ENCODE assay signal across 22 cellular contexts in the genomic region with DNA sequence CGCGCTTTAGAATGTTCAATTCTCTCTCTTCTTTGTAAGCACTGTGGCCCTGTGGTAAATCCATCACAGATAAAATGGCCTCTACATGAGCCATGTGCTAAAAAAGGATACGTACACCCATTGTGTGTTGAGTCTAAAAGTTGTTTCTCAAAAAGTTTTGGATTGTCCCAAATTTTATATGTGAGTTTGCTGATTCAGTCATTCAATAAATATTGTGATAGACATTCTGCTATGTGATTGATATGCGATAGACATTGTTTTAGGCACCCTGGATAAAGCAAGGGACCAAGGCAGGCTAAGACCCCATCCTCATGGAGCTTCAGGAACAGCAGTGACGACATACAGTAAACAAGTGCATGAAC. TPM values are rescaled to one million over a fixed set of nuclear protein-coding genes. Genes with fewer than 3 reads are reported as not detected.
A peak's percentile ranks its signal among the peaks of the same experiment; 100 is the strongest.
DNase-seq lines count a peak whose midpoint lies in the region; ATAC-seq and TF ChIP-seq lines count a peak whose summit lies in the region.
"Had no signal": no experiment of that assay in that cellular context is flagged by ENCODE, and none has a peak within 500 bp of the region (broad histone marks: within the 10 kb centered on the region; RNA-seq: fewer than 3 reads in every experiment).

No MANE protein-coding gene starts in this region.

- H3K36me3 ChIP-seq in breast epithelium (no peaks in the 10 kb centered on the region), fibroblast of lung (ENCODE audit: control insufficient read depth, insufficient read depth, low read length) (no peaks in the 10 kb centered on the region), rectal smooth muscle tissue (ENCODE audit: control insufficient read depth, insufficient read depth, low read length) (no peaks in the 10 kb centered on the region)
- H3K36me3 ChIP-seq: MG63 had no signal

- TF ChIP-seq CTCF in breast epithelium (IDR thresholded peaks at IDR 0.05) (no peak), MCF 10A (IDR thresholded peaks at IDR 0.05; ENCODE audit: unreplicated experiment) (no peak), fibroblast of lung (conservative IDR thresholded peaks at IDR 0.05 in 1 of 2, IDR thresholded peaks at IDR 0.05 in 1 of 2; ENCODE audit: low read depth in 1 of 2, low read length in 2 of 2) (no peak)

- CTCF ChIA-PET in MCF 10A (lab: Yijun Ruan, JAX), result interaction anchor here (0.5 to 4.6 kb wide), 12 partner anchors 9 to 281 kb away, joined by 3 to 39 read pairs (median 4); no protein-coding TSS in a partner anchor

- no peak overlapping the region for H3K27ac Mint-ChIP-seq in MCF 10A (ENCODE audit: low read depth, unreplicated experiment)
- H3K27ac Mint-ChIP-seq: activated T-helper 2 cell treated with anti-CD3 and anti-CD28 coated beads, Interferon-gamma antibody, Interleukin-2, Interleukin-4, amounts not matched to agents 10 μg/mL and 5 μg/mL and 100 μg/mL, durations not matched to agents 14 hours and 24 hours and 36 hours had no signal

- intact Hi-C loops in breast epithelium (cut with DNase I; ENCODE audit: low total_unique reads), result loop anchor here (10.0 kb wide), 1 partner anchor 278 kb away; a partner anchor contains a TSS
- intact Hi-C loops in MCF 10A (cut with micrococcal nuclease), result loop anchor here (1.0 kb wide), 3 partner anchors 70 to 280 kb away; no protein-coding TSS in a partner anchor

- ATAC-seq in SK-N-SH treated with all-trans-retinoic acid at 6 μM for 48 hours (no peak), GM19455 (IDR thresholded peaks at IDR 0.05; ENCODE audit: unreplicated experiment) (no peak)
- ATAC-seq: naive thymus-derived CD8-positive, alpha-beta T cell; stimulated activated naive CD8-positive, alpha-beta T cell treated with anti-CD3 and anti-CD28 coated beads, Interleukin-15, Interleukin-2, amounts not matched to agents 100 U/mL and 50 U/mL, for 24 hours had no signal

- peak overlapping the region; percentile 89 for H3K4me2 ChIP-seq in fibroblast of lung (ENCODE audit: extremely low read depth, insufficient read depth, low read length)

- TF ChIP-seq POLR2A in breast epithelium (IDR thresholded peaks at IDR 0.05), result no peak

- DNase-seq in breast epithelium (ENCODE audit: low spot score in 2 of 2), result no peak
- no peak for DNase-seq in MCF 10A (ENCODE audit: unreplicated experiment)
- DNase-seq in fibroblast of lung (ENCODE audit: low read depth in 2 of 2), result no peak
- DNase-seq in stimulated activated CD4-positive, alpha-beta T cell treated with anti-CD3 and anti-CD28 coated beads, Interleukin-4, amount 100 ng/mL, for 24 hours, result no peak
- DNase-seq in D341Med (ENCODE audit: low spot score), result no peak
- DNase-seq: activated CD4-positive, alpha-beta T cell treated with anti-CD3 and anti-CD28 coated beads for 48 hours; activated CD8-positive, alpha-beta memory T cell treated with anti-CD3 and anti-CD28 coated beads for 24 hours; activated naive CD4-positive, alpha-beta T cell treated with anti-CD3 and anti-CD28 coated beads, Interleukin-2, amount 50 U/mL, for 16 hours; activated T-cell treated with anti-CD3 and anti-CD28 coated beads for 4 hours; effector memory CD4-positive, alpha-beta T cell; GOT3; islet precursor cell; naive thymus-derived CD8-positive, alpha-beta T cell; occipital lobe had no signal

- no peaks in the 10 kb centered on the region for H3K9me3 Mint-ChIP-seq in MCF 10A (ENCODE audit: unreplicated experiment)

- no peaks in the 10 kb centered on the region for H3K79me2 ChIP-seq in fibroblast of lung (ENCODE audit: control insufficient read depth, insufficient read depth, low read length)

- POLR2A ChIA-PET in MCF 10A (lab: Yijun Ruan, JAX), result interaction anchor here (0.8 to 1.2 kb wide), 2 partner anchors 53 to 178 kb away, joined by 3 read pairs; no protein-coding TSS in a partner anchor

- no peaks in the 10 kb centered on the region for H4K20me1 ChIP-seq in fibroblast of lung (ENCODE audit: control insufficient read depth, extremely low read depth, insufficient read depth, low read length)

- BruUV-seq in MCF 10A (replicated peaks; lab: Mats Ljungman, UMichigan), result no TSS peak

- H3K4me3 ChIP-seq in breast epithelium (peak overlapping the region in 2 of 3 donors; percentile 27 to 53), fibroblast of lung (replicated peaks in 1 of 4; ENCODE audit: control extremely low read depth in 1 of 4, insufficient read depth in 1 of 4, low read depth in 3 of 4, low read length in 4 of 4) (no peak overlapping the region), rectal smooth muscle tissue (ENCODE audit: low read length) (peak overlapping the region; percentile 53)

- H3K9me3 ChIP-seq in breast epithelium (no peaks in the 10 kb centered on the region), fibroblast of lung (ENCODE audit: control insufficient read depth, insufficient read depth, low read depth, low read length) (no peaks in the 10 kb centered on the region)

- H3K4me3 Mint-ChIP-seq in MCF 10A (ENCODE audit: unreplicated experiment), result no peak overlapping the region

- no peaks in the 10 kb centered on the region for H3K36me3 Mint-ChIP-seq in MCF 10A (ENCODE audit: insufficient read depth, unreplicated experiment)
- H3K36me3 Mint-ChIP-seq: naive thymus-derived CD8-positive, alpha-beta T cell had no signal

- H2AFZ ChIP-seq in fibroblast of lung (ENCODE audit: low read length), result peak overlapping the region; percentile 40

- H3K4me1 ChIP-seq in breast epithelium, result no peaks in the 10 kb centered on the region
- peaks cover 2% of the 10 kb centered on the region for H3K4me1 ChIP-seq in fibroblast of lung (ENCODE audit: control insufficient read depth, extremely low read depth, insufficient read depth, low read length)
- H3K4me1 ChIP-seq in rectal smooth muscle tissue (ENCODE audit: control insufficient read depth, insufficient read depth, low read length), result no peaks in the 10 kb centered on the region

- H3K4me1 Mint-ChIP-seq in MCF 10A (ENCODE audit: insufficient read depth, unreplicated experiment), result peaks cover 6% of the 10 kb centered on the region

- H3K9ac ChIP-seq in fibroblast of lung (ENCODE audit: insufficient read depth, low read length) (no peak overlapping the region), rectal smooth muscle tissue (ENCODE audit: low read length) (peak overlapping the region; percentile 24)

- H3K27me3 Mint-ChIP-seq in MCF 10A (ENCODE audit: insufficient read depth, unreplicated experiment), result no peaks in the 10 kb centered on the region

- H3K27ac ChIP-seq in breast epithelium, result no peak overlapping the region
- H3K27ac ChIP-seq in fibroblast of lung (ENCODE audit: insufficient read depth, low read length), result no peak overlapping the region
- no peak overlapping the region for H3K27ac ChIP-seq in rectal smooth muscle tissue (ENCODE audit: low read depth, low read length)
- H3K27ac ChIP-seq: 22Rv1, skin epidermis had no signal

- H3K27me3 ChIP-seq in breast epithelium (no peaks in the 10 kb centered on the region), fibroblast of lung (ENCODE audit: control insufficient read depth, insufficient read depth, low read length) (no peaks in the 10 kb centered on the region), rectal smooth muscle tissue (ENCODE audit: control insufficient read depth, insufficient read depth, low read length) (no peaks in the 10 kb centered on the region)
- H3K27me3 ChIP-seq: MG63 had no signal

TF ChIP-seq in SK-N-SH treated with all-trans-retinoic acid at 6 μM for 48 hours, 23 proteins besides CTCF, POLR2A, EP300 and RAD21:
- TF ChIP-seq, protein P1, sequence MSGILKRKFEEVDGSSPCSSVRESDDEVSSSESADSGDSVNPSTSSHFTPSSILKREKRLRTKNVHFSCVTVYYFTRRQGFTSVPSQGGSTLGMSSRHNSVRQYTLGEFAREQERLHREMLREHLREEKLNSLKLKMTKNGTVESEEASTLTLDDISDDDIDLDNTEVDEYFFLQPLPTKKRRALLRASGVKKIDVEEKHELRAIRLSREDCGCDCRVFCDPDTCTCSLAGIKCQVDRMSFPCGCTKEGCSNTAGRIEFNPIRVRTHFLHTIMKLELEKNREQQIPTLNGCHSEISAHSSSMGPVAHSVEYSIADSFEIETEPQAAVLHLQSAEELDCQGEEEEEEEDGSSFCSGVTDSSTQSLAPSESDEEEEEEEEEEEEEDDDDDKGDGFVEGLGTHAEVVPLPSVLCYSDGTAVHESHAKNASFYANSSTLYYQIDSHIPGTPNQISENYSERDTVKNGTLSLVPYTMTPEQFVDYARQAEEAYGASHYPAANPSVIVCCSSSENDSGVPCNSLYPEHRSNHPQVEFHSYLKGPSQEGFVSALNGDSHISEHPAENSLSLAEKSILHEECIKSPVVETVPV (CRISPR knock-in tag; IDR thresholded peaks at IDR 0.05), result no peak
- 0 out of 2 replicates have a peak, but pooled peaks have one; percentile 3 for TF ChIP-seq ZNF8 (CRISPR knock-in tag; IDR thresholded peaks at IDR 0.05)

RNA-seq across cellular contexts. Expression of a gene that starts 53.5 kb away (rescaled TPM):
- total RNA-seq in breast epithelium, result 10 to 100 TPM; 21.1 to 25.0 (median 23.3) TPM
- 16.1 and 16.6 TPM in 2 replicates for total RNA-seq in MCF 10A (2022)
- 10.2 and 11.0 TPM in 2 replicates for total RNA-seq in fibroblast of lung
- polyA plus RNA-seq in fibroblast of lung, result 11.7 and 13.0 TPM in 2 replicates
- 10.2 and 10.6 TPM in 2 replicates for polyA plus RNA-seq in fibroblast of lung (2012)
- 0.74 and 2.3 TPM in 2 replicates for polyA minus RNA-seq in fibroblast of lung (ENCODE audit: low replicate concordance)

Comparison
In these comparisons a context has a peak if more than half of its experiments do, and no peak if none do; other contexts are left out.
1. H3K4me3 ChIP-seq: peak in breast epithelium (2 of 3) and rectal smooth muscle tissue (single experiment); none in fibroblast of lung (0 of 4).